2 cellular contexts compared by ENCODE assay signal in the genomic region with DNA sequence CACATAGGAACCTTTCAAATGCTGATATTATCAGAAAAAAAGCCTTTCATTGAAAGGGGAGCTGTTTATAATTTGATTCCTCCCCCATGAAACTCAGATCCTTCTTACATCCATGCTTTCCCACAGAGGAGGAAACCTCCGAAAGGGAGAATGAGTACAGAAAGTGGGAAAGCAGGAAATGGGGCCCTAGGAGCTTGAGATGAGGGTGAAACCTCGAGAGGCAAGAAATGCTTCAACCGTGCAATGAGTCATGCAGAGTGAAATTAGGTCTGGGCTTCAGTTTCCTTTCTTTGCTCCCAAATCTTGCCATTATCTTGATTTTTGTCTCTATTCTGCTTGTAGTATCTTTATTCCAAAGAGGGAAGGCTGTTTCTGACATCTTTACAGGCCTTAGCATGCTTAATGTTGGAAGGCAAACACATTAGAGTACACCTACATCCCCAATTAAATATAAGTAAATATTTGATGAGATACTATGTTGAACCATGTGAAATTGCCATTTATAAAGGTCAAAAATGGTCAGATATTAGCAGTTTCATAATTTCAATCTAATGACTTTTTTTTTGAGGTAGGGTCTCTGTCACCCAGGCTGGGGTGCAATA.
A peak's percentile ranks its signal among the peaks of the same experiment; 100 is the strongest.
TF ChIP-seq lines count a peak whose summit lies in the region.

No MANE protein-coding gene starts in this region.

TF ChIP-seq in HepG2, 621 proteins besides CTCF, POLR2A, EP300 and RAD21 (continued from another document and continues in another):
- TF ChIP-seq, protein P1, sequence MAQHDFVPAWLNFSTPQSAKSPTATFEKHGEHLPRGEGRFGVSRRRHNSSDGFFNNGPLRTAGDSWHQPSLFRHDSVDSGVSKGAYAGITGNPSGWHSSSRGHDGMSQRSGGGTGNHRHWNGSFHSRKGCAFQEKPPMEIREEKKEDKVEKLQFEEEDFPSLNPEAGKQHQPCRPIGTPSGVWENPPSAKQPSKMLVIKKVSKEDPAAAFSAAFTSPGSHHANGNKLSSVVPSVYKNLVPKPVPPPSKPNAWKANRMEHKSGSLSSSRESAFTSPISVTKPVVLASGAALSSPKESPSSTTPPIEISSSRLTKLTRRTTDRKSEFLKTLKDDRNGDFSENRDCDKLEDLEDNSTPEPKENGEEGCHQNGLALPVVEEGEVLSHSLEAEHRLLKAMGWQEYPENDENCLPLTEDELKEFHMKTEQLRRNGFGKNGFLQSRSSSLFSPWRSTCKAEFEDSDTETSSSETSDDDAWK (CRISPR knock-in tag; IDR thresholded peaks at IDR 0.05) = no peak
- TF ChIP-seq BCL6 (CRISPR knock-in tag; IDR thresholded peaks at IDR 0.05) (no peak), ZNF136 (CRISPR knock-in tag; IDR thresholded peaks at IDR 0.05; ENCODE audit: low read depth) (no peak), ZNF225 (CRISPR knock-in tag; IDR thresholded peaks at IDR 0.05) (no peak), AKAP8 (CRISPR knock-in tag; IDR thresholded peaks at IDR 0.05) (no peak), SYNCRIP (IDR thresholded peaks at IDR 0.05; ENCODE audit: insufficient read depth, low read depth, low read length) (no peak), ZSCAN25 (CRISPR knock-in tag; IDR thresholded peaks at IDR 0.05) (no peak), ZBTB8A (CRISPR knock-in tag; IDR thresholded peaks at IDR 0.05; ENCODE audit: borderline replicate concordance, low read depth) (no peak), PHF21A (CRISPR knock-in tag; IDR thresholded peaks at IDR 0.05) (no peak), PHF20 (CRISPR knock-in tag; IDR thresholded peaks at IDR 0.05) (no peak), KDM5A (IDR thresholded peaks at IDR 0.05; ENCODE audit: borderline replicate concordance, low read length) (no peak)
- TF ChIP-seq, protein P2, sequence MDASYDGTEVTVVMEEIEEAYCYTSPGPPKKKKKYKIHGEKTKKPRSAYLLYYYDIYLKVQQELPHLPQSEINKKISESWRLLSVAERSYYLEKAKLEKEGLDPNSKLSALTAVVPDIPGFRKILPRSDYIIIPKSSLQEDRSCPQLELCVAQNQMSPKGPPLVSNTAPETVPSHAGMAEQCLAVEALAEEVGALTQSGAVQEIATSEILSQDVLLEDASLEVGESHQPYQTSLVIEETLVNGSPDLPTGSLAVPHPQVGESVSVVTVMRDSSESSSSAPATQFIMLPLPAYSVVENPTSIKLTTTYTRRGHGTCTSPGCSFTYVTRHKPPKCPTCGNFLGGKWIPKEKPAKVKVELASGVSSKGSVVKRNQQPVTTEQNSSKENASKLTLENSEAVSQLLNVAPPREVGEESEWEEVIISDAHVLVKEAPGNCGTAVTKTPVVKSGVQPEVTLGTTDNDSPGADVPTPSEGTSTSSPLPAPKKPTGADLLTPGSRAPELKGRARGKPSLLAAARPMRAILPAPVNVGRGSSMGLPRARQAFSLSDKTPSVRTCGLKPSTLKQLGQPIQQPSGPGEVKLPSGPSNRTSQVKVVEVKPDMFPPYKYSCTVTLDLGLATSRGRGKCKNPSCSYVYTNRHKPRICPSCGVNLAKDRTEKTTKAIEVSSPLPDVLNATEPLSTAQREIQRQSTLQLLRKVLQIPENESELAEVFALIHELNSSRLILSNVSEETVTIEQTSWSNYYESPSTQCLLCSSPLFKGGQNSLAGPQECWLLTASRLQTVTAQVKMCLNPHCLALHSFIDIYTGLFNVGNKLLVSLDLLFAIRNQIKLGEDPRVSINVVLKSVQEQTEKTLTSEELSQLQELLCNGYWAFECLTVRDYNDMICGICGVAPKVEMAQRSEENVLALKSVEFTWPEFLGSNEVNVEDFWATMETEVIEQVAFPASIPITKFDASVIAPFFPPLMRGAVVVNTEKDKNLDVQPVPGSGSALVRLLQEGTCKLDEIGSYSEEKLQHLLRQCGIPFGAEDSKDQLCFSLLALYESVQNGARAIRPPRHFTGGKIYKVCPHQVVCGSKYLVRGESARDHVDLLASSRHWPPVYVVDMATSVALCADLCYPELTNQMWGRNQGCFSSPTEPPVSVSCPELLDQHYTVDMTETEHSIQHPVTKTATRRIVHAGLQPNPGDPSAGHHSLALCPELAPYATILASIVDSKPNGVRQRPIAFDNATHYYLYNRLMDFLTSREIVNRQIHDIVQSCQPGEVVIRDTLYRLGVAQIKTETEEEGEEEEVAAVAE (CRISPR knock-in tag; IDR thresholded peaks at IDR 0.05; ENCODE audit: borderline replicate concordance) = no peak
- TF ChIP-seq, protein P3, sequence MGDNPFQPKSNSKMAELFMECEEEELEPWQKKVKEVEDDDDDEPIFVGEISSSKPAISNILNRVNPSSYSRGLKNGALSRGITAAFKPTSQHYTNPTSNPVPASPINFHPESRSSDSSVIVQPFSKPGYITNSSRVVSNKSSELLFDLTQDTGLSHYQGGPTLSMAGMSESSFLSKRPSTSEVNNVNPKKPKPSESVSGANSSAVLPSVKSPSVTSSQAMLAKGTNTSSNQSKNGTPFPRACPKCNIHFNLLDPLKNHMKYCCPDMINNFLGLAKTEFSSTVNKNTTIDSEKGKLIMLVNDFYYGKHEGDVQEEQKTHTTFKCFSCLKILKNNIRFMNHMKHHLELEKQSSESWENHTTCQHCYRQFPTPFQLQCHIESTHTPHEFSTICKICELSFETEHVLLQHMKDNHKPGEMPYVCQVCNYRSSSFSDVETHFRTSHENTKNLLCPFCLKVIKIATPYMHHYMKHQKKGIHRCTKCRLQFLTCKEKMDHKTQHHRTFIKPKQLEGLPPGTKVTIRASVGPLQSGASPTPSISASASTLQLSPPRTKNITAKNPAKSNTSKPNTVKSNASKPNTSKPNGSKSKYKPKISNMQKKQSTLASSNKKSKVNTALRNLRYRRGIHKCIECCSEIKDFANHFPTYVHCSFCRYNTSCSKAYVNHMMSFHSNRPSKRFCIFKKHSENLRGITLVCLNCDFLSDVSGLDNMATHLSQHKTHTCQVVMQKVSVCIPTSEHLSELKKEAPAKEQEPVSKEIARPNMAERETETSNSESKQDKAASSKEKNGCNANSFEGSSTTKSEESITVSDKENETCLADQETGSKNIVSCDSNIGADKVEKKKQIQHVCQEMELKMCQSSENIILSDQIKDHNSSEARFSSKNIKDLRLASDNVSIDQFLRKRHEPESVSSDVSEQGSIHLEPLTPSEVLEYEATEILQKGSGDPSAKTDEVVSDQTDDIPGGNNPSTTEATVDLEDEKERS (CRISPR knock-in tag; IDR thresholded peaks at IDR 0.05) = no peak
- TF ChIP-seq, protein P4, sequence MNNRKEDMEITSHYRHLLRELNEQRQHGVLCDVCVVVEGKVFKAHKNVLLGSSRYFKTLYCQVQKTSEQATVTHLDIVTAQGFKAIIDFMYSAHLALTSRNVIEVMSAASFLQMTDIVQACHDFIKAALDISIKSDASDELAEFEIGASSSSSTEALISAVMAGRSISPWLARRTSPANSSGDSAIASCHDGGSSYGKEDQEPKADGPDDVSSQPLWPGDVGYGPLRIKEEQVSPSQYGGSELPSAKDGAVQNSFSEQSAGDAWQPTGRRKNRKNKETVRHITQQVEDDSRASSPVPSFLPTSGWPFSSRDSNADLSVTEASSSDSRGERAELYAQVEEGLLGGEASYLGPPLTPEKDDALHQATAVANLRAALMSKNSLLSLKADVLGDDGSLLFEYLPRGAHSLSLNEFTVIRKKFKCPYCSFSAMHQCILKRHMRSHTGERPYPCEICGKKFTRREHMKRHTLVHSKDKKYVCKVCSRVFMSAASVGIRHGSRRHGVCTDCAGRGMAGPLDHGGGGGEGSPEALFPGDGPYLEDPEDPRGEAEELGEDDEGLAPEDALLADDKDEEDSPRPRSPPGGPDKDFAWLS (CRISPR knock-in tag; IDR thresholded peaks at IDR 0.05; ENCODE audit: borderline replicate concordance) = no peak

TF ChIP-seq in endothelial cell of umbilical vein, 7 proteins besides CTCF, POLR2A, EP300 and RAD21 (continued from another document):
- TF ChIP-seq JUN (IDR thresholded peaks at IDR 0.05; ENCODE audit: borderline replicate concordance, insufficient read depth, insufficient read length, low read depth) (peak; percentile 7), FOS (IDR thresholded peaks at IDR 0.05; ENCODE audit: borderline replicate concordance, insufficient read depth, low read length) (peak; percentile 37), EZH2 (IDR thresholded peaks at IDR 0.05; ENCODE audit: borderline replicate concordance, low read depth, low read length, severe bottlenecking) (no peak), MYC (IDR thresholded peaks at IDR 0.05; ENCODE audit: low read depth, low read length) (no peak)
